10 cellular contexts compared by ENCODE assay signal in the genomic region with DNA sequence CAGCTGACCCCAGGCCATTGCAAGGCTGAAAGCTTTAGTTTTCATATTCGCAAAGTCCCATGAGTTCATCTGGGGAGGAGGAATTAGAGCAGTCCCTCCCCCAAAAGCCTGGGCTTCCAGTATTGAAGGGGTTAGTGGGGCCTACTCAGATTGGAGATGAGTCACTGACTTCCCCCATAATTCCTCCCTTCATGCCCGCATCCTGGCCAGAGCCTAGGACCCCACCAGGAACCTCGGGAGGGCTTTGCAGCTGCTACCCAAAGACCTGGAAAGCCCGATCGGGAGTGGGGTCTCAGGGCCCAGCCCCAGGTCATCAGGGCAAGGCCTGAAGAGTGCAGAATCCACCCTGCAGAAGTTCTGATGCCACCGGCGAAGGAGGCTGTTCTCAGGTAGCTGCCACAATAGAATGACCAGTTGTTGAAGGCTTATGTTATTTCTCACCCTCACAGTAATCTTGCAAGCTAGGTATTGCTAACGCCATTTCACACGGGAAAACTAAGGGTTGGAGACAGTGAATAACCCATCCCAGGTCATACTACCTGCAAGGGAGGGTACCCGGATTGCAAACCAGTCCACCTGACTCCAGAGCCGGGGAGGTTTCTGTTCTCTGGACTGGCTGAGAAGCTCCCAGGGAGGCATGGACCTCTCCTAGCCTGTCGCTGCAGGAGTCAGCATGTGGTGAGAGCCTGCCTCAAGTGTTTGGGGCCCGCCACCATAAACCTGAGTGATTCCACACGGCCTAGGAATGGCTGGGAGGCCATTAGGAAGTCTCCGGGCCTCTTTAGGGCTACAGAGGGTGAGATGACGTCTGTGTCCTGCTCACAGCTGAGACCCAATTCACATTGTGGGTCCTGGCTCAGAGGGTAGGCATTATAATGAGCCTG. TPM values are rescaled to one million over a fixed set of nuclear protein-coding genes. Genes with fewer than 3 reads are reported as not detected.
DNase-seq lines count a peak whose midpoint lies in the region; ATAC-seq and TF ChIP-seq lines count a peak whose summit lies in the region.
"Had no signal": no experiment of that assay in that cellular context is flagged by ENCODE, and none has a peak within 500 bp of the region (broad histone marks: within the 10 kb centered on the region; RNA-seq: fewer than 3 reads in every experiment).

No MANE protein-coding gene starts in this region.

- DNase-seq in left ventricle myocardium superior, result peak; percentile 16
- no peak for DNase-seq in left cardiac atrium
- DNase-seq in activated naive CD8-positive, alpha-beta T cell treated with anti-CD3 and anti-CD28 coated beads, Interleukin-2, amount 50 U/mL, for 24 hours, result no peak
- DNase-seq in naive thymus-derived CD8-positive, alpha-beta T cell, result no peak
- no peak for DNase-seq in HFFc6
- DNase-seq in SKM-1 (lab: John Stamatoyannopoulos, UW; ENCODE audit: unreplicated experiment), result no peak
- no peak for DNase-seq in NCI-H748 treated with DMSO at 0.1 percent for 48 hours (lab: John Stamatoyannopoulos, UW)
- DNase-seq: nucleus accumbens had no signal

- peak overlapping the region; percentile 77 for H3K27ac Mint-ChIP-seq in activated naive CD8-positive, alpha-beta T cell treated with anti-CD3 and anti-CD28 coated beads, Interleukin-2, amount 50 U/mL, for 24 hours
- H3K27ac Mint-ChIP-seq in naive thymus-derived CD8-positive, alpha-beta T cell, result peak overlapping the region in 8 of 10 donors; percentile 33 to 96 (median 88)
- H3K27ac Mint-ChIP-seq in HFFc6, result no peak overlapping the region

- TF ChIP-seq CTCF in HFFc6 (IDR thresholded peaks at IDR 0.05), result no peak

- H3K4me3 Mint-ChIP-seq in activated naive CD8-positive, alpha-beta T cell treated with anti-CD3 and anti-CD28 coated beads, Interleukin-2, amount 50 U/mL, for 24 hours, result no peak overlapping the region
- peak overlapping the region in 5 of 10 donors; percentile 8 to 88 (median 55) for H3K4me3 Mint-ChIP-seq in naive thymus-derived CD8-positive, alpha-beta T cell
- no peak overlapping the region for H3K4me3 Mint-ChIP-seq in HFFc6

- peaks cover 80% of the 10 kb centered on the region for H3K4me1 Mint-ChIP-seq in activated naive CD8-positive, alpha-beta T cell treated with anti-CD3 and anti-CD28 coated beads, Interleukin-2, amount 50 U/mL, for 24 hours
- H3K4me1 Mint-ChIP-seq in naive thymus-derived CD8-positive, alpha-beta T cell, result peaks cover 16 to 73% (median 52%) of the 10 kb centered on the region in 4 donors
- H3K4me1 Mint-ChIP-seq in HFFc6 (ENCODE audit: low read depth), result peaks cover 73% of the 10 kb centered on the region

- intact Hi-C loops in left ventricle myocardium superior (cut with micrococcal nuclease), result no loop called here
- intact Hi-C loops in left cardiac atrium (cut with DNase I), result no loop called here

- no peaks in the 10 kb centered on the region for H3K9me3 Mint-ChIP-seq in activated naive CD8-positive, alpha-beta T cell treated with anti-CD3 and anti-CD28 coated beads, Interleukin-2, amount 50 U/mL, for 24 hours
- no peaks in the 10 kb centered on the region for H3K9me3 Mint-ChIP-seq in naive thymus-derived CD8-positive, alpha-beta T cell
- H3K9me3 Mint-ChIP-seq in HFFc6, result no peaks in the 10 kb centered on the region

- H3K36me3 Mint-ChIP-seq in activated naive CD8-positive, alpha-beta T cell treated with anti-CD3 and anti-CD28 coated beads, Interleukin-2, amount 50 U/mL, for 24 hours (ENCODE audit: low read depth), result no peaks in the 10 kb centered on the region
- H3K36me3 Mint-ChIP-seq in naive thymus-derived CD8-positive, alpha-beta T cell, result no peaks in the 10 kb centered on the region
- H3K36me3 Mint-ChIP-seq in HFFc6 (ENCODE audit: low read depth), result no peaks in the 10 kb centered on the region

- no peak for ATAC-seq in left ventricle myocardium superior
- ATAC-seq in left cardiac atrium, result no peak
- ATAC-seq in activated naive CD8-positive, alpha-beta T cell treated with anti-CD3 and anti-CD28 coated beads, Interleukin-2, amount 50 U/mL, for 24 hours, result no peak
- no peak for ATAC-seq in naive thymus-derived CD8-positive, alpha-beta T cell
- ATAC-seq in GM21737 (IDR thresholded peaks at IDR 0.05; ENCODE audit: unreplicated experiment), result no peak

- POLR2A ChIA-PET in naive thymus-derived CD8-positive, alpha-beta T cell (lab: Charles Lee), result interaction anchor here (0.6 to 6.1 kb wide), 5 partner anchors 8 to 59 kb away, joined by 3 to 120 read pairs (median 3); a partner anchor contains a TSS

- peaks cover 2% of the 10 kb centered on the region for H3K27me3 Mint-ChIP-seq in activated naive CD8-positive, alpha-beta T cell treated with anti-CD3 and anti-CD28 coated beads, Interleukin-2, amount 50 U/mL, for 24 hours
- no peaks in the 10 kb centered on the region for H3K27me3 Mint-ChIP-seq in naive thymus-derived CD8-positive, alpha-beta T cell
- peaks cover 2% of the 10 kb centered on the region for H3K27me3 Mint-ChIP-seq in HFFc6 (ENCODE audit: insufficient read depth)

RNA-seq across cellular contexts. Expression of a gene that starts 5.8 kb away (rescaled TPM):
- total RNA-seq in left ventricle myocardium superior (6.9 TPM), left cardiac atrium (10 to 100 TPM; 10.5 to 24.1 TPM)
- total RNA-seq in naive thymus-derived CD8-positive, alpha-beta T cell, result 100 to 1,000 TPM; 100 to 108 TPM
- 100 to 1,000 TPM in 1 of 3 donors, 10 to 100 TPM in 2; 41.7 to 101 (median 55.2) TPM for polyA plus RNA-seq in naive thymus-derived CD8-positive, alpha-beta T cell
- total RNA-seq in HFFc6 (2021; fragmentation: NEBNext Ultra II Directional; extraction: Animal tissue kit (Norgen Biotek cat#: 25700)), result 10 to 100 TPM in 3 of 6 experiments, 1 to 10 TPM in 3; 9.6 to 13.6 (median 10.0) TPM

RNA-seq across cellular contexts. Expression of a gene that starts 25.6 kb away (rescaled TPM):
- not detected for total RNA-seq in left ventricle myocardium superior
- under 1 TPM in 1 of 2 donors, not detected in 1; 0.31 TPM for total RNA-seq in left cardiac atrium
- total RNA-seq in naive thymus-derived CD8-positive, alpha-beta T cell, result under 1 TPM in 1 of 2 experiments, not detected in 1; 0.39 TPM
- polyA plus RNA-seq in naive thymus-derived CD8-positive, alpha-beta T cell, result under 1 TPM in 1 of 3 donors, not detected in 2; 0.16 TPM
- not detected for total RNA-seq in HFFc6 (2021; fragmentation: NEBNext Ultra II Directional; extraction: Animal tissue kit (Norgen Biotek cat#: 25700))
- total RNA-seq: OCI-LY7 had no signal

Comparison
In these comparisons a context has a peak if more than half of its experiments do, and no peak if none do; other contexts are left out.
1. RNA of a gene that starts 5.8 kb away (total RNA-seq): 100 to 108 TPM in naive thymus-derived CD8-positive, alpha-beta T cell; 10.5 to 24.1 TPM in left cardiac atrium, 9.6 to 13.6 TPM in HFFc6 and 6.9 TPM in left ventricle myocardium superior (single experiment); every median in the first group is over 4 times any median in the second.